In the genomic region with DNA sequence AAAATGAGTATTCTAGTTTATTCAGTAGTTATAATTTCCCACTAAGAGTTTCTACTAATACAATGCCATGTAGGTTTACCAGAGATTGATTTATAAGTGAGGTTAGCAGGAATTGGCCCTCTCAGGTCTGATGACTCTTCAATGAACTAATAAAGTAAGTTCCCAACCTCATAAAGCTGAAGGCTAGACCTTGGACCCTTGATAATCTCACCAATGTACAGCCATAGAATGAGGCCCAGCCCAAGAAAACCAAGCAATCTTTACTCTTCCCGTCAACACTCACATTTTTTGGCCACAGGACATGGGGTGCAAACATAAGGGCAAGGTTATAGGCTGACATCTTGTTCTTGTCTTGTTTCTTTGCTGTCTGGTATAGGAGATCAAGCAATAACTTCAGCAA, we compare ENCODE assay signal across 19 cellular contexts.
"Had no signal": no experiment of that assay in that cellular context is flagged by ENCODE, and none has a peak within 500 bp of the region (broad histone marks: within the 10 kb centered on the region; RNA-seq: fewer than 3 reads in every experiment).

No MANE protein-coding gene starts in this region.

- H2AFZ ChIP-seq: neural progenitor cell had no signal

- FAIRE-seq: endothelial cell of umbilical vein, pancreas had no signal

- H3K9me3 ChIP-seq: pancreas, testis, uterus had no signal

- ATAC-seq: left lobe of liver; natural killer cell treated with Interleukin-12 subunit alpha and Interleukin-12 subunit beta and Interleukin-15 and Interleukin-18, amount 100 ng/mL, for 72 hours; pancreas; right cardiac atrium; stimulated activated memory B cell treated with anti-CD40 and anti-IgM and Interleukin-4, amounts not matched to agents 10 μg/mL and 1 μg/mL and 100 μg/mL, for 72 hours; stimulated activated naive CD8-positive, alpha-beta T cell treated with anti-CD3 and anti-CD28 coated beads, Interleukin-15, amount 100 ng/mL, for 72 hours had no signal

- H3K36me3 ChIP-seq: neural progenitor cell, pancreas, uterus had no signal

- H3K4me2 ChIP-seq: neural progenitor cell had no signal

- H3K27me3 ChIP-seq: neural progenitor cell, pancreas, testis, uterus had no signal

- H3K4me3 ChIP-seq: neural progenitor cell, pancreas, testis, uterus had no signal

- H3K9ac ChIP-seq: neural progenitor cell had no signal

- DNase-seq: endodermal cell; erythroblast; foreskin melanocyte; head of caudate nucleus; hippocampal formation; occipital lobe; pancreas; right cardiac atrium; stimulated activated CD4-positive, alpha-beta T cell treated with anti-CD3 and anti-CD28 coated beads, Interleukin-4, amount 100 ng/mL, for 1 hour; stimulated activated CD8-positive, alpha-beta memory T cell treated with anti-CD3 and anti-CD28 coated beads, Interleukin-4, amount 100 ng/mL, for 48 hours; stimulated activated naive CD8-positive, alpha-beta T cell treated with anti-CD3 and anti-CD28 coated beads, Interleukin-15, amount 100 ng/mL, for 72 hours; testis; trophoblast cell; uterus had no signal

- H3K27ac ChIP-seq: neural progenitor cell, pancreas, testis, uterus had no signal

- H3K4me1 ChIP-seq: pancreas, uterus had no signal
